ENCODE assay signal across 1 cellular context in genomic region chr15:89654847-89655805, GRCh38.
A peak's percentile ranks its signal among the peaks of the same experiment; 100 is the strongest.
TF ChIP-seq lines count a peak whose summit lies in the region.

Gene KIF7, minus strand, starts transcription at chr15:89655467. Its CDS starts 2,537 bp downstream, at chr15:89652930.

TF ChIP-seq in WTC11, 78 proteins besides CTCF, POLR2A, EP300 and RAD21 (continued from another document):
- TF ChIP-seq E2F4 (CRISPR knock-in tag; IDR thresholded peaks at IDR 0.05; ENCODE audit: borderline replicate concordance, low read depth) (no peak), GRHL2 (CRISPR knock-in tag; IDR thresholded peaks at IDR 0.05; ENCODE audit: insufficient replicate concordance, severe bottlenecking) (no peak), FOXP1 (CRISPR knock-in tag; IDR thresholded peaks at IDR 0.05; ENCODE audit: borderline replicate concordance) (peak; percentile 85), NFYB (CRISPR knock-in tag; conservative IDR thresholded peaks at IDR 0.05; ENCODE audit: low read depth) (no peak), NR3C1 (CRISPR knock-in tag; conservative IDR thresholded peaks at IDR 0.05; ENCODE audit: low read depth) (no peak), ZNF219 (CRISPR knock-in tag; IDR thresholded peaks at IDR 0.05; ENCODE audit: borderline replicate concordance) (no peak), TEAD1 (CRISPR knock-in tag; IDR thresholded peaks at IDR 0.05) (no peak; the same call in 1 of the 2 replicates), ESRRA (CRISPR knock-in tag; IDR thresholded peaks at IDR 0.05; ENCODE audit: borderline replicate concordance) (peak; percentile 69; the same call in 1 of the 2 replicates), PRRX2 (CRISPR knock-in tag; IDR thresholded peaks at IDR 0.05) (no peak), MYBL2 (CRISPR knock-in tag; IDR thresholded peaks at IDR 0.05) (peak; percentile 53; the same call in 1 of the 2 replicates), NFE2L1 (CRISPR knock-in tag; IDR thresholded peaks at IDR 0.05) (0 out of 2 replicates have a peak, but pooled peaks have one; percentile 39), ZNF138 (CRISPR knock-in tag; conservative IDR thresholded peaks at IDR 0.05) (no peak), USF2 (CRISPR knock-in tag; IDR thresholded peaks at IDR 0.05) (no peak), HMGXB4 (CRISPR knock-in tag; IDR thresholded peaks at IDR 0.05) (peak; percentile 88; the same call in 1 of the 2 replicates), ZNF425 (CRISPR knock-in tag; conservative IDR thresholded peaks at IDR 0.05) (no peak), TEAD4 (CRISPR knock-in tag; IDR thresholded peaks at IDR 0.05) (0 out of 2 replicates have a peak, but pooled peaks have one; percentile 33), JUN (CRISPR knock-in tag; IDR thresholded peaks at IDR 0.05) (0 out of 2 replicates have a peak, but pooled peaks have one; percentile 20), GABPB1 (CRISPR knock-in tag; IDR thresholded peaks at IDR 0.05) (peak; percentile 38; the same call in 1 of the 2 replicates), IRF1 (CRISPR knock-in tag; IDR thresholded peaks at IDR 0.05) (no peak), CREM (CRISPR knock-in tag; IDR thresholded peaks at IDR 0.05) (peak; percentile 93), STAT6 (CRISPR knock-in tag; conservative IDR thresholded peaks at IDR 0.05; ENCODE audit: low read depth) (no peak)
